ENCODE assay signal across 25 cellular contexts in the genomic region with DNA sequence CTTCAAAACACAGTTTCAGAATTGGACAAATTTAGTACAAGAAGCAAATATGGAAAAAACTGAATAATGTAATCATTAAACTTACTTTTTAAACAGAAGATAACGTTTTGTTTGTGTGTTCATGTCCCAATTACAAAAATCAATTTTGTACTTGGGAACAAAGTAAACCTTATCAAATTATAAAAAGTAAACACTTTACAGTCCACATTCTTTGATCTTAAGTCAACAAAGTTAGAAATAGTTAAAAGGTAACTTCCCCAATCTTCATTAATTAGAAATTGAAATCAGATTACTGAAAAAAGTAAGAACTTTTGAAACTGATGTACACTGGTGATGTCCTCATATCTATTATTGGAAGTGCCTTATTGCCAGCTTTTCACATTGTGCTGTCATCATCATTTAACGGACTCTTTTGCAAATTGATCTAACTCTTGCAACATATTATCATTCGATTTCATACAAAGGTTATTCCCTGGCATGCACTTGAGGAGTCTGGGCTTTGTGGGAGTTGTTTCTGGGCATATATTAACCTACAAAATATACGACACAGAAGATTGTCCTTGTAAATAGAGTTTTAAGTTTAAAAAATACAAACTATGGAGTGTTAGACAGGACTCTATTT. TPM values are rescaled to one million over a fixed set of nuclear protein-coding genes. Genes with fewer than 3 reads are reported as not detected.
"Had no signal": no experiment of that assay in that cellular context is flagged by ENCODE, and none has a peak within 500 bp of the region (broad histone marks: within the 10 kb centered on the region; RNA-seq: fewer than 3 reads in every experiment).

No MANE protein-coding gene starts in this region.

- H3K27ac ChIP-seq: brain microvascular endothelial cell, KMS-11 had no signal

- H3K27me3 ChIP-seq: brain microvascular endothelial cell had no signal

- ATAC-seq: activated naive CD8-positive, alpha-beta T cell treated with anti-CD3 and anti-CD28 coated beads, Interleukin-2, amount 50 U/mL, for 24 hours had no signal

- H3K9ac ChIP-seq: KMS-11 had no signal

- H3K4me2 ChIP-seq: KMS-11 had no signal

- DNase-seq: activated CD4-positive, alpha-beta memory T cell treated with anti-CD3 and anti-CD28 coated beads for 36 hours; activated CD4-positive, alpha-beta T cell treated with anti-CD3 and anti-CD28 coated beads, Interleukin-2, amount 10 ng/mL, durations not matched to agents 24 days and 14 days; activated CD8-positive, alpha-beta memory T cell treated with anti-CD3 and anti-CD28 coated beads, Interleukin-2, amount 50 U/mL, for 4 hours; activated effector memory CD4-positive, alpha-beta T cell treated with Interleukin-2 at 50 U/mL for 16 hours; activated naive CD4-positive, alpha-beta T cell treated with anti-CD3 and anti-CD28 coated beads, Interleukin-2, amount 10 ng/mL, durations not matched to agents 7 days and 5 days; activated naive CD8-positive, alpha-beta T cell treated with anti-CD3 and anti-CD28 coated beads, Interleukin-2, amount 50 U/mL, for 24 hours; activated T-cell treated with anti-CD3 and anti-CD28 coated beads, Interleukin-2, amount 50 U/mL, for 48 hours; anterior cingulate cortex; brain microvascular endothelial cell; central memory CD4-positive, alpha-beta T cell; MM.1S; MV-4-11; NCI-H1092; NCI-H1436 treated with DMSO at 0.1 percent for 48 hours; NCI-H1694 treated with DMSO at 0.1 percent for 48 hours; NCI-H2029; NCI-H510A; NCI-H526; NCI-H748 treated with DMSO at 0.1 percent for 48 hours; NK-92 treated with Interleukin-12 subunit alpha and Interleukin-12 subunit beta, amount 100 ng/mL, for 24 hours; OCI-M1; Right ventricle myocardium superior; T1000 had no signal

- H3K36me3 ChIP-seq: brain microvascular endothelial cell had no signal

RNA-seq across cellular contexts. Expression of a gene that starts 53.4 kb away (rescaled TPM):
- total RNA-seq: LHCN-M2 had no signal
